ENCODE assay signal across 1 cellular context in the genomic region with DNA sequence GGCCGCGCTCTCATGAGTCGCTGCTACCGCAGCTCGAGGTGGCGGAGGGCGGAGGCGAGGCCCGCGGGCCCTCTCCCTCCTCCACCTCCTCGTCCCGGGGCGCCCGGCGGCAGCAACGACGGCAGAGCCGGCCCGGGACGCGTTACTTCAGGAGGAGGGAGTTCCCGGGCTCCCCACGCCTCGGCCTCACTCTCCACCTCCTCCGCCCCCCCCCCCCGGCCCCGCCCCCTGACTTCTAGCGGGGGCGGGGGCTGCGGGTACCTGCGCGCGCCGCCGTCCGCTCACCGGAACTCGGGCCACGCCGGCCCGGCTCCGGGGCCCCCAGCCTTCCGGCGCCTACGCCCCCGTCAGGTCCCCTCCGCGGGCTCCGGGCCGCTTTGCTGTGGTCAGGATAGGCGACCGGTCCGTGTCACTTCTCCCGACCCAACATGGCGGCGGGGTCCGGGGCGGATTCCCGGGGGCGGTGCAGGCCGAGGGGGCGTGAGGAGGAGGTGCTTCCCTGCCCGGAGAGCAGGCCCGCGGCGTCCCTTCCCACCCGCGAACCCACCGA.
TF ChIP-seq lines count a peak whose summit lies in the region.

A gene (minus strand): TSS at position 120 of the 550 bp plus-strand sequence. CDS start 55,415 bp downstream, outside the sequence.

TF ChIP-seq in HEK293, 187 proteins besides CTCF, POLR2A, EP300 and RAD21 (continued from another document):
- TF ChIP-seq, protein P1, sequence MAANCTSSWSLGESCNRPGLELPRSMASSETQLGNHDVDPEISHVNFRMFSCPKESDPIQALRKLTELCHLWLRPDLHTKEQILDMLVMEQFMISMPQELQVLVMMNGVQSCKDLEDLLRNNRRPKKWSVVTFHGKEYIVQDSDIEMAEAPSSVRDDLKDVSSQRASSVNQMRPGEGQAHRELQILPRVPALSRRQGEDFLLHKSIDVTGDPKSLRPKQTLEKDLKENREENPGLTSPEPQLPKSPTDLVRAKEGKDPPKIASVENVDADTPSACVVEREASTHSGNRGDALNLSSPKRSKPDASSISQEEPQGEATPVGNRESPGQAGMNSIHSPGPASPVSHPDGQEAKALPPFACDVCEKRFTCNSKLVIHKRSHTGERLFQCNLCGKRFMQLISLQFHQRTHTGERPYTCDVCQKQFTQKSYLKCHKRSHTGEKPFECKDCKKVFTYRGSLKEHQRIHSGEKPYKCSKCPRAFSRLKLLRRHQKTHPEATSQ (tag by site-specific recombination; IDR thresholded peaks at IDR 0.05) = no peak
- no peak for TF ChIP-seq ZNF394 (tag by site-specific recombination; IDR thresholded peaks at IDR 0.05; ENCODE audit: borderline replicate concordance)
- no peak for TF ChIP-seq ZNF366 (tag by site-specific recombination; conservative IDR thresholded peaks at IDR 0.05)
- 0 out of 2 replicates have a peak, but pooled peaks have one; percentile 37 for TF ChIP-seq ZBTB8A (tag by site-specific recombination; IDR thresholded peaks at IDR 0.05)
- no peak for TF ChIP-seq ZNF626 (tag by site-specific recombination; IDR thresholded peaks at IDR 0.05)
- TF ChIP-seq GLI2 (tag by site-specific recombination; IDR thresholded peaks at IDR 0.05; ENCODE audit: borderline replicate concordance, low read depth) = no peak
- 0 out of 2 replicates have a peak, but pooled peaks have one; percentile 10 for TF ChIP-seq ZNF629 (tag by site-specific recombination; IDR thresholded peaks at IDR 0.05)
- 0 out of 2 replicates have a peak, but pooled peaks have one; percentile 70 for TF ChIP-seq ZEB2 (tag by site-specific recombination; IDR thresholded peaks at IDR 0.05)
- TF ChIP-seq EGR2 (tag by site-specific recombination; IDR thresholded peaks at IDR 0.05; ENCODE audit: low read depth) = peak; percentile 84
- TF ChIP-seq YY2 (tag by site-specific recombination; IDR thresholded peaks at IDR 0.05) = no peak
- TF ChIP-seq ZNF202 (tag by site-specific recombination; IDR thresholded peaks at IDR 0.05; ENCODE audit: borderline replicate concordance) = no peak
- TF ChIP-seq, protein P2, sequence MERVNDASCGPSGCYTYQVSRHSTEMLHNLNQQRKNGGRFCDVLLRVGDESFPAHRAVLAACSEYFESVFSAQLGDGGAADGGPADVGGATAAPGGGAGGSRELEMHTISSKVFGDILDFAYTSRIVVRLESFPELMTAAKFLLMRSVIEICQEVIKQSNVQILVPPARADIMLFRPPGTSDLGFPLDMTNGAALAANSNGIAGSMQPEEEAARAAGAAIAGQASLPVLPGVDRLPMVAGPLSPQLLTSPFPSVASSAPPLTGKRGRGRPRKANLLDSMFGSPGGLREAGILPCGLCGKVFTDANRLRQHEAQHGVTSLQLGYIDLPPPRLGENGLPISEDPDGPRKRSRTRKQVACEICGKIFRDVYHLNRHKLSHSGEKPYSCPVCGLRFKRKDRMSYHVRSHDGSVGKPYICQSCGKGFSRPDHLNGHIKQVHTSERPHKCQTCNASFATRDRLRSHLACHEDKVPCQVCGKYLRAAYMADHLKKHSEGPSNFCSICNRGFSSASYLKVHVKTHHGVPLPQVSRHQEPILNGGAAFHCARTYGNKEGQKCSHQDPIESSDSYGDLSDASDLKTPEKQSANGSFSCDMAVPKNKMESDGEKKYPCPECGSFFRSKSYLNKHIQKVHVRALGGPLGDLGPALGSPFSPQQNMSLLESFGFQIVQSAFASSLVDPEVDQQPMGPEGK (tag by site-specific recombination; IDR thresholded peaks at IDR 0.05) = peak; percentile 81
- TF ChIP-seq GLIS2 (tag by site-specific recombination; IDR thresholded peaks at IDR 0.05) = peak; percentile 88; the same call in 1 of the 2 replicates
- TF ChIP-seq ZNF76 (tag by site-specific recombination; IDR thresholded peaks at IDR 0.05; ENCODE audit: borderline replicate concordance, low read depth) = no peak
- TF ChIP-seq SP3 (tag by site-specific recombination; IDR thresholded peaks at IDR 0.05) = peak; percentile 97
- TF ChIP-seq GFI1B (tag by site-specific recombination; IDR thresholded peaks at IDR 0.05) = no peak
- no peak for TF ChIP-seq ZNF416 (tag by site-specific recombination; IDR thresholded peaks at IDR 0.05)
